Comparison of ENCODE assay signal across 11 cellular contexts in genomic region chr19:50897191-50897607, GRCh38. TPM values are rescaled to one million over a fixed set of nuclear protein-coding genes. Genes with fewer than 3 reads are reported as not detected.
DNase-seq lines count a peak whose midpoint lies in the region; ATAC-seq, FAIRE-seq and TF ChIP-seq lines count a peak whose summit lies in the region.
"Had no signal": no experiment of that assay in that cellular context is flagged by ENCODE, and none has a peak within 500 bp of the region (broad histone marks: within the 10 kb centered on the region; RNA-seq: fewer than 3 reads in every experiment).

No MANE protein-coding gene starts in this region.

- H3K9me3 Mint-ChIP-seq in stimulated activated memory B cell treated with anti-CD40 and anti-IgM and Interleukin-4, amounts not matched to agents 10 μg/mL and 1 μg/mL and 100 μg/mL, for 72 hours: peaks cover 4% of the 10 kb centered on the region

- peaks cover 41% of the 10 kb centered on the region for H3K4me1 Mint-ChIP-seq in stimulated activated memory B cell treated with anti-CD40 and anti-IgM and Interleukin-4, amounts not matched to agents 10 μg/mL and 1 μg/mL and 100 μg/mL, for 72 hours
- H3K4me1 Mint-ChIP-seq: activated CD4-positive, alpha-beta memory T cell treated with anti-CD3 and anti-CD28 coated beads, Interleukin-2, amount 10 ng/mL, durations not matched to agents 7 days and 5 days had no signal

- no peaks in the 10 kb centered on the region for H3K9me3 ChIP-seq in HEK293 (ENCODE audit: control insufficient read depth, insufficient read depth, low read depth, low read length)

- no peak for FAIRE-seq in frontal cortex (lab: Jason Lieb, UNC)

- H3K27me3 Mint-ChIP-seq in stimulated activated memory B cell treated with anti-CD40 and anti-IgM and Interleukin-4, amounts not matched to agents 10 μg/mL and 1 μg/mL and 100 μg/mL, for 72 hours: no peaks in the 10 kb centered on the region

- H3K27ac Mint-ChIP-seq in stimulated activated memory B cell treated with anti-CD40 and anti-IgM and Interleukin-4, amounts not matched to agents 10 μg/mL and 1 μg/mL and 100 μg/mL, for 72 hours: peak overlapping the region; percentile 94
- H3K27ac Mint-ChIP-seq: activated CD4-positive, alpha-beta memory T cell treated with anti-CD3 and anti-CD28 coated beads, Interleukin-2, amount 10 ng/mL, durations not matched to agents 7 days and 5 days had no signal

- CTCF ChIA-PET in HEK293 (lab: Yijun Ruan, JAX): interaction anchor here (0.6 to 1.1 kb wide), 2 partner anchors 8 to 88 kb away, joined by 3 to 8 read pairs; no protein-coding TSS in a partner anchor

- no peaks in the 10 kb centered on the region; the same call in 1 of the 2 replicates for H3K4me1 ChIP-seq in HEK293 (ENCODE audit: control insufficient read depth, insufficient read depth, low read length)

- no peak for TF ChIP-seq CTCF in HEK293 (tag by site-specific recombination; IDR thresholded peaks at IDR 0.05)

- POLR2A ChIA-PET in HEK293 (lab: Yijun Ruan, JAX): interaction anchor here (1.3 kb wide), 1 partner anchor 93 kb away, joined by 3 read pairs; no protein-coding TSS in a partner anchor

- no peaks in the 10 kb centered on the region for H3K36me3 ChIP-seq in HEK293 (ENCODE audit: control insufficient read depth in 2 of 2, insufficient read depth in 1 of 2, low read length in 2 of 2)

- 0 out of 2 replicates have a peak overlapping the region, but pooled peaks have one; percentile 43 for H3K27ac ChIP-seq in HEK293 (ENCODE audit: extremely low read depth, low read depth, low read length)

- H3K4me3 Mint-ChIP-seq in stimulated activated memory B cell treated with anti-CD40 and anti-IgM and Interleukin-4, amounts not matched to agents 10 μg/mL and 1 μg/mL and 100 μg/mL, for 72 hours: peak overlapping the region; percentile 50
- H3K4me3 Mint-ChIP-seq: activated CD4-positive, alpha-beta memory T cell treated with anti-CD3 and anti-CD28 coated beads, Interleukin-2, amount 10 ng/mL, durations not matched to agents 7 days and 5 days had no signal

- no peak for DNase-seq in T-helper 9 cell
- DNase-seq in frontal cortex (ENCODE audit: low spot score in 2 of 2): no peak
- no peak for DNase-seq in C1 segment of cervical spinal cord (lab: John Stamatoyannopoulos, UW)
- DNase-seq: DMS 273 treated with DMSO at 0.1 percent for 48 hours had no signal

- ATAC-seq in GM19023 (IDR thresholded peaks at IDR 0.05; ENCODE audit: unreplicated experiment): peak; percentile 23
- ATAC-seq in HG03354 (IDR thresholded peaks at IDR 0.05; ENCODE audit: poor library complexity, severe bottlenecking, unreplicated experiment): peak; percentile 48
- peak; percentile 49 for ATAC-seq in stimulated activated memory B cell treated with anti-CD40 and anti-IgM and Interleukin-4, amounts not matched to agents 10 μg/mL and 1 μg/mL and 100 μg/mL, for 72 hours

- no peaks in the 10 kb centered on the region for H3K36me3 Mint-ChIP-seq in stimulated activated memory B cell treated with anti-CD40 and anti-IgM and Interleukin-4, amounts not matched to agents 10 μg/mL and 1 μg/mL and 100 μg/mL, for 72 hours

- H3K4me3 ChIP-seq in HEK293 (ENCODE audit: low read depth, low read length): no peak overlapping the region
- H3K4me3 ChIP-seq: lung had no signal

TF ChIP-seq in HEK293, 187 proteins besides CTCF, POLR2A, EP300 and RAD21:
- TF ChIP-seq ELK4 (IDR thresholded peaks at IDR 0.05; ENCODE audit: borderline replicate concordance, low read depth, low read length): no peak
- no peak for TF ChIP-seq ZNF530 (tag by site-specific recombination; IDR thresholded peaks at IDR 0.05; ENCODE audit: low read depth)
- TF ChIP-seq ZBTB20 (tag by site-specific recombination; IDR thresholded peaks at IDR 0.05): no peak
- no peak for TF ChIP-seq KLF16 (tag by site-specific recombination; IDR thresholded peaks at IDR 0.05)

RNA-seq across cellular contexts. Expression of gene KLK4, which starts 14.0 kb away (rescaled TPM):
- not detected for total RNA-seq in frontal cortex
- total RNA-seq: activated CD4-positive, alpha-beta memory T cell treated with anti-CD3 and anti-CD28 coated beads, Interleukin-2, amount 10 ng/mL, durations not matched to agents 7 days and 5 days; lung; temporal lobe had no signal

RNA-seq across cellular contexts. Expression of gene KLK2, which starts 24.0 kb away (rescaled TPM):
- total RNA-seq in frontal cortex: not detected
- total RNA-seq: lung, temporal lobe had no signal

RNA-seq across cellular contexts. Expression of gene KLK3, which starts 42.5 kb away (rescaled TPM):
- total RNA-seq in frontal cortex: not detected
- total RNA-seq: activated CD4-positive, alpha-beta memory T cell treated with anti-CD3 and anti-CD28 coated beads, Interleukin-2, amount 10 ng/mL, durations not matched to agents 7 days and 5 days; lung; temporal lobe had no signal

RNA-seq across cellular contexts. Expression of gene KLK5, which starts 55.6 kb away (rescaled TPM):
- total RNA-seq in frontal cortex: not detected
- total RNA-seq: activated CD4-positive, alpha-beta memory T cell treated with anti-CD3 and anti-CD28 coated beads, Interleukin-2, amount 10 ng/mL, durations not matched to agents 7 days and 5 days; temporal lobe had no signal
